Comparison of ENCODE assay signal across 26 cellular contexts in the genomic region with DNA sequence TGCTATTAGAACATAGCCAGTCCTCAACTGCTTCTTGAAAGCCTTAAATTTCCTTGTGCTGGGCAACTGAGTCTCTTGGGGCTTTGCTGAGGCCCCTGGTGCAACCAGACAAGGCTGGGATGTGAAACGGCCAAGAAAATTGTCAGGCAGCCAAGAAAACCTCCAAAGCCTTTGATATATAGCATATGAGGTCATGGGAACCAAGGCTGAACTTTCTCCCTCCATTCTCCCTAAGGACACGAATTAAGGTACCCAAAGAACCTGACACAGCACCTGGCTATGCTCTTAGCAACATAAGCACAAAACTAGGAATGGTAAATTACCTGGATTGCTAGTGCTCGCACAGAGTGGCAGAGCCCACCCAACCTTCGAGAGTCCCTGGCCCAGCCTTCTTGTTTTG.
DNase-seq lines count a peak whose midpoint lies in the region; ATAC-seq, FAIRE-seq and TF ChIP-seq lines count a peak whose summit lies in the region.
"Had no signal": no experiment of that assay in that cellular context is flagged by ENCODE, and none has a peak within 500 bp of the region (broad histone marks: within the 10 kb centered on the region; RNA-seq: fewer than 3 reads in every experiment).

No MANE protein-coding gene starts in this region.

- H3K36me3 Mint-ChIP-seq in immature natural killer cell: peaks cover 0 to 3% (median 0%) of the 10 kb centered on the region in 3 donors
- H3K36me3 Mint-ChIP-seq: activated naive CD8-positive, alpha-beta T cell treated with anti-CD3 and anti-CD28 coated beads, Interleukin-2, amount 10 ng/mL, durations not matched to agents 7 days and 5 days; CD8-positive, alpha-beta T cell had no signal

- no peak overlapping the region for H2AK5ac ChIP-seq in neuronal stem cell (ENCODE audit: low read depth, low read length)

- H3K9me3 ChIP-seq in A673 (ENCODE audit: low read depth, low read length, poor library complexity, severe bottlenecking) (no peaks in the 10 kb centered on the region), HEK293 (ENCODE audit: control insufficient read depth, insufficient read depth, low read depth, low read length) (no peaks in the 10 kb centered on the region), K562 (replicated peaks; ENCODE audit: control insufficient read depth, insufficient read depth, low read depth, low read length) (no peaks in the 10 kb centered on the region), neuronal stem cell (replicated peaks in 1 of 2; ENCODE audit: control insufficient read depth in 2 of 2, insufficient read depth in 1 of 2, low read depth in 1 of 2, low read length in 2 of 2) (no peaks in the 10 kb centered on the region)
- H3K9me3 ChIP-seq: SJCRH30, tibial artery had no signal

- TF ChIP-seq POLR2A in K562 (conservative IDR thresholded peaks at IDR 0.05): no peak

- no peak overlapping the region for H3K4me3 Mint-ChIP-seq in immature natural killer cell
- H3K4me3 Mint-ChIP-seq: activated naive CD8-positive, alpha-beta T cell treated with anti-CD3 and anti-CD28 coated beads, Interleukin-2, amount 10 ng/mL, durations not matched to agents 7 days and 5 days; activated T-helper 17 cell treated with anti-CD3 and anti-CD28 coated beads, Interleukin-2, amount 50 U/mL, for 72 hours; CD8-positive, alpha-beta T cell; natural killer cell treated with Interleukin-12 subunit alpha and Interleukin-12 subunit beta and Interleukin-15 and Interleukin-18, amount 100 ng/mL, for 72 hours; T-helper 1 cell treated with Interleukin-12 subunit alpha and Interleukin-12 subunit beta and Interleukin-4 antibody, amounts not matched to agents 30 μg/mL and 1 μg/mL, for 36 hours had no signal

- H2BK120ac ChIP-seq in neuronal stem cell (ENCODE audit: low read depth, low read length): no peak overlapping the region

- POLR2A ChIA-PET in A673 (lab: Charles Lee; ENCODE audit: low non-redundant PET) (no interaction called here), HEK293 (lab: Yijun Ruan, JAX) (no interaction called here), K562 (lab: Yijun Ruan, JAX) (interaction anchor here (0.6 kb wide), 1 partner anchor 740 kb away, joined by 3 read pairs; no protein-coding TSS in a partner anchor)

- no peaks in the 10 kb centered on the region for H3K79me1 ChIP-seq in neuronal stem cell (ENCODE audit: low read depth, low read length)

- H3K36me3 ChIP-seq in A673 (ENCODE audit: insufficient read depth, low read length, poor library complexity, severe bottlenecking) (no peaks in the 10 kb centered on the region), HEK293 (ENCODE audit: control insufficient read depth in 2 of 2, insufficient read depth in 1 of 2, low read length in 2 of 2) (no peaks in the 10 kb centered on the region), K562 (ENCODE audit: control insufficient read depth, insufficient read depth, low read length) (no peaks in the 10 kb centered on the region), neuronal stem cell (replicated peaks in 1 of 2; ENCODE audit: control insufficient read depth in 2 of 2, insufficient read depth in 2 of 2, low read length in 2 of 2) (no peaks in the 10 kb centered on the region)
- H3K36me3 ChIP-seq: SJCRH30, tibial artery had no signal

- H2BK15ac ChIP-seq in neuronal stem cell (ENCODE audit: low read length): no peak overlapping the region

- no peak for TF ChIP-seq EP300 in K562 (IDR thresholded peaks at IDR 0.05; ENCODE audit: low read length)

- no peak for ATAC-seq in K562
- no peak for ATAC-seq in GM18858 (IDR thresholded peaks at IDR 0.05; ENCODE audit: unreplicated experiment)
- ATAC-seq: activated T-helper 17 cell treated with anti-CD3 and anti-CD28 coated beads, Interleukin-2, amount 50 U/mL, for 72 hours; CD8-positive, alpha-beta T cell; natural killer cell treated with Interleukin-12 subunit alpha and Interleukin-12 subunit beta and Interleukin-15 and Interleukin-18, amount 100 ng/mL, for 72 hours; stimulated activated naive CD8-positive, alpha-beta T cell treated with anti-CD3 and anti-CD28 coated beads, Interleukin-15, Interleukin-2, amounts not matched to agents 100 U/mL and 50 U/mL, for 24 hours had no signal

- no peak overlapping the region for H2AFZ ChIP-seq in K562 (ENCODE audit: low read depth, low read length)
- H2AFZ ChIP-seq in neuronal stem cell (ENCODE audit: low read length): no peak overlapping the region
- H2AFZ ChIP-seq: PC-9 had no signal

- H2BK5ac ChIP-seq in neuronal stem cell (ENCODE audit: low read length): no peak overlapping the region

- no peak for TF ChIP-seq CTCF in A673 (conservative IDR thresholded peaks at IDR 0.05; ENCODE audit: low read depth, low read length)
- TF ChIP-seq CTCF in HEK293 (tag by site-specific recombination; IDR thresholded peaks at IDR 0.05): no peak
- TF ChIP-seq CTCF in K562 (IDR thresholded peaks at IDR 0.05 in 2 of 3, conservative IDR thresholded peaks at IDR 0.05 in 1 of 3; ENCODE audit: insufficient read depth in 2 of 3, low read depth in 1 of 3, low read length in 3 of 3): no peak

- H3K4me2 ChIP-seq in K562 (ENCODE audit: insufficient read depth, low read length) (no peak overlapping the region), neuronal stem cell (ENCODE audit: insufficient read depth, low read length, poor library complexity, severe bottlenecking) (no peak overlapping the region)
- H3K4me2 ChIP-seq: PC-9 had no signal

- H2BK12ac ChIP-seq in neuronal stem cell (ENCODE audit: low read length): no peak overlapping the region

- no peaks in the 10 kb centered on the region for H4K20me1 ChIP-seq in K562 (replicated peaks; ENCODE audit: control insufficient read depth, insufficient read depth, low read length)

- in situ Hi-C loops in K562 (cut with MboI): no loop called here

- H3K9ac ChIP-seq in K562 (ENCODE audit: insufficient read depth in 1 of 2, low read depth in 2 of 2, low read length in 2 of 2) (no peak overlapping the region), neuronal stem cell (ENCODE audit: low read depth, low read length, poor library complexity) (no peak overlapping the region)

- CTCF ChIA-PET in A673 (lab: Charles Lee) (no interaction called here), HEK293 (lab: Yijun Ruan, JAX) (no interaction called here), K562 (lab: Yijun Ruan, JAX; ENCODE audit: low intra/inter-chr PET ratio) (interaction anchor here (0.7 kb wide), 1 partner anchor 237 kb away, joined by 3 read pairs; no protein-coding TSS in a partner anchor)

- H3K27ac Mint-ChIP-seq in immature natural killer cell: no peak overlapping the region
- H3K27ac Mint-ChIP-seq: activated naive CD8-positive, alpha-beta T cell treated with anti-CD3 and anti-CD28 coated beads, Interleukin-2, amount 10 ng/mL, durations not matched to agents 7 days and 5 days; activated T-helper 17 cell treated with anti-CD3 and anti-CD28 coated beads, Interleukin-2, amount 50 U/mL, for 72 hours; CD8-positive, alpha-beta T cell; T-helper 1 cell treated with Interleukin-12 subunit alpha and Interleukin-12 subunit beta and Interleukin-4 antibody, amounts not matched to agents 30 μg/mL and 1 μg/mL, for 36 hours had no signal

- peaks cover 2 to 5% (median 3%) of the 10 kb centered on the region in 3 donors for H3K27me3 Mint-ChIP-seq in immature natural killer cell (ENCODE audit: low read depth in 3 of 3)

- WGBS in K562 (ENCODE audit: insufficient coverage, low coverage, missing lambda C conversion rate): 0% methylated on average over 4 of the region's 4 CpGs
- WGBS in neuronal stem cell (ENCODE audit: extremely low coverage in 2 of 2, insufficient read length in 2 of 2, insufficient replicate concordance in 1 of 2), 2 donors: no CpG with 5 or more reads among the region's 4 CpGs

- TF ChIP-seq RAD21 in K562 (CRISPR knock-in tag; conservative IDR thresholded peaks at IDR 0.05 in 1 of 2, IDR thresholded peaks at IDR 0.05 in 1 of 2): no peak

- DNase-seq in A673 (ENCODE audit: low spot score): peak; percentile 11
- no peak for DNase-seq in K562 (ENCODE audit: extremely low read depth in 1 of 4, low spot score in 3 of 4)
- DNase-seq in left kidney (ENCODE audit: low read depth, low spot score): peak; percentile 70
- no peak for DNase-seq in neuronal stem cell (ENCODE audit: low spot score)
- DNase-seq in NOMO-1 treated with DMSO at 0.1 percent for 48 hours (lab: John Stamatoyannopoulos, UW; ENCODE audit: unreplicated experiment): no peak
- no peak for DNase-seq in immature natural killer cell
- DNase-seq: activated CD4-positive, alpha-beta T cell treated with anti-CD3 and anti-CD28 coated beads, Interleukin-2, amount 50 U/mL, for 1 hour; activated naive CD8-positive, alpha-beta T cell treated with anti-CD3 and anti-CD28 coated beads, Interleukin-2, amount 10 ng/mL, durations not matched to agents 7 days and 5 days; CD8-positive, alpha-beta T cell; DMS53; GOT3; kidney glomerular epithelial cell; NCI-H1048; PC-9; posterior cingulate gyrus; stimulated activated CD4-positive, alpha-beta T cell treated with anti-CD3 and anti-CD28 coated beads, Interleukin-1b, Interleukin-23, amount 100 ng/mL, for 48 hours; stimulated activated naive CD8-positive, alpha-beta T cell treated with anti-CD3 and anti-CD28 coated beads, Interleukin-15, Interleukin-2, amounts not matched to agents 100 U/mL and 50 U/mL, for 24 hours; tibial artery had no signal

- H4K91ac ChIP-seq in neuronal stem cell (ENCODE audit: low read depth, low read length, poor library complexity): no peak overlapping the region

- H3K4me3 ChIP-seq in A673 (ENCODE audit: low read depth, low read length, poor library complexity, severe bottlenecking): no peak overlapping the region
- no peak overlapping the region for H3K4me3 ChIP-seq in HEK293 (ENCODE audit: low read depth, low read length)
- no peak overlapping the region for H3K4me3 ChIP-seq in K562
- H3K4me3 ChIP-seq in neuronal stem cell (ENCODE audit: low read length in 2 of 2): no peak overlapping the region
- H3K4me3 ChIP-seq: PC-9, SJCRH30, tibial artery had no signal

- H3K27me3 ChIP-seq in A673 (replicated peaks; ENCODE audit: insufficient read depth, low read depth, low read length, poor library complexity) (no peaks in the 10 kb centered on the region), K562 (ENCODE audit: control insufficient read depth in 2 of 2, insufficient read depth in 2 of 2, low read length in 2 of 2) (0 out of 5 replicates have a peak, but pooled peaks cover 0 to 4% of the 10 kb centered on the region in 2 experiments), neuronal stem cell (ENCODE audit: control insufficient read depth in 3 of 3, insufficient read depth in 3 of 3, low read depth in 1 of 3, low read length in 3 of 3) (no peaks in the 10 kb centered on the region)
- H3K27me3 ChIP-seq: SJCRH30, tibial artery had no signal

- FAIRE-seq in K562 (lab: Jason Lieb, UNC): no peak
- FAIRE-seq: bronchial epithelial cell, frontal cortex had no signal

- H3K9me3 Mint-ChIP-seq in immature natural killer cell: peaks cover 0 to 3% (median 0%) of the 10 kb centered on the region in 6 donors
- H3K9me3 Mint-ChIP-seq: CD8-positive, alpha-beta T cell; T-helper 1 cell treated with Interleukin-12 subunit alpha and Interleukin-12 subunit beta and Interleukin-4 antibody, amounts not matched to agents 30 μg/mL and 1 μg/mL, for 36 hours had no signal

- H3K4me1 Mint-ChIP-seq in immature natural killer cell: no peaks in the 10 kb centered on the region
- H3K4me1 Mint-ChIP-seq: activated T-helper 17 cell treated with anti-CD3 and anti-CD28 coated beads, Interleukin-2, amount 50 U/mL, for 72 hours had no signal

- H3K4me1 ChIP-seq in A673 (ENCODE audit: insufficient read depth, low read length, poor library complexity, severe bottlenecking): no peaks in the 10 kb centered on the region
- no peaks in the 10 kb centered on the region for H3K4me1 ChIP-seq in HEK293 (ENCODE audit: control insufficient read depth, insufficient read depth, low read length)
- H3K4me1 ChIP-seq in K562 (replicated peaks in 1 of 2; ENCODE audit: control insufficient read depth in 2 of 2, insufficient read depth in 2 of 2, low read length in 2 of 2): no peaks in the 10 kb centered on the region
- peaks cover 0 to 3% of the 10 kb centered on the region in 2 donors for H3K4me1 ChIP-seq in neuronal stem cell (ENCODE audit: control insufficient read depth in 2 of 2, insufficient read depth in 1 of 2, low read depth in 1 of 2, low read length in 2 of 2)
- H3K4me1 ChIP-seq: SJCRH30 had no signal

- no peak overlapping the region for H3K18ac ChIP-seq in neuronal stem cell (ENCODE audit: low read length)

- H3K14ac ChIP-seq in neuronal stem cell (ENCODE audit: low read length): no peak overlapping the region

- no peaks in the 10 kb centered on the region for H3K9me1 ChIP-seq in K562 (ENCODE audit: control insufficient read depth, insufficient read depth, low read length)

- H3K23ac ChIP-seq in neuronal stem cell (ENCODE audit: low read depth, low read length, poor library complexity): no peak overlapping the region

- intact Hi-C loops in A673 (cut with micrococcal nuclease; ENCODE audit: unreplicated experiment) (no loop called here), K562 (cut with micrococcal nuclease) (no loop called here)

- H4K8ac ChIP-seq in neuronal stem cell (ENCODE audit: low read depth, low read length): no peak overlapping the region

- H3K79me2 ChIP-seq in K562 (ENCODE audit: control insufficient read depth, insufficient read depth, low read length): no peaks in the 10 kb centered on the region

- no peak overlapping the region for H3K4ac ChIP-seq in neuronal stem cell (ENCODE audit: low read length)

- BruUV-seq in A673 (replicated peaks; lab: Mats Ljungman, UMichigan) (no TSS peak), K562 (replicated peaks; lab: Mats Ljungman, UMichigan) (no TSS peak)

- H3K27ac ChIP-seq in A673 (ENCODE audit: low read depth, low read length, poor library complexity, severe bottlenecking) (no peak overlapping the region), HEK293 (ENCODE audit: extremely low read depth, low read depth, low read length) (0 out of 2 replicates have a peak overlapping the region, but pooled peaks have one; percentile 22), K562 (ENCODE audit: extremely low read depth, low read depth, low read length) (no peak overlapping the region), neuronal stem cell (replicated peaks; ENCODE audit: low read length) (no peak overlapping the region)
- H3K27ac ChIP-seq: PC-9, SJCRH30, tibial artery had no signal

Comparison
In these comparisons a context has a peak if more than half of its experiments do, and no peak if none do; other contexts are left out.
1. DNase-seq: peak in A673 (single experiment) and left kidney (single experiment); none in K562 (0 of 4), neuronal stem cell (single experiment), NOMO-1 treated with DMSO at 0.1 percent for 48 hours (single experiment) and immature natural killer cell (0 of 3).